1 cellular context compared by ENCODE assay signal in the genomic region with DNA sequence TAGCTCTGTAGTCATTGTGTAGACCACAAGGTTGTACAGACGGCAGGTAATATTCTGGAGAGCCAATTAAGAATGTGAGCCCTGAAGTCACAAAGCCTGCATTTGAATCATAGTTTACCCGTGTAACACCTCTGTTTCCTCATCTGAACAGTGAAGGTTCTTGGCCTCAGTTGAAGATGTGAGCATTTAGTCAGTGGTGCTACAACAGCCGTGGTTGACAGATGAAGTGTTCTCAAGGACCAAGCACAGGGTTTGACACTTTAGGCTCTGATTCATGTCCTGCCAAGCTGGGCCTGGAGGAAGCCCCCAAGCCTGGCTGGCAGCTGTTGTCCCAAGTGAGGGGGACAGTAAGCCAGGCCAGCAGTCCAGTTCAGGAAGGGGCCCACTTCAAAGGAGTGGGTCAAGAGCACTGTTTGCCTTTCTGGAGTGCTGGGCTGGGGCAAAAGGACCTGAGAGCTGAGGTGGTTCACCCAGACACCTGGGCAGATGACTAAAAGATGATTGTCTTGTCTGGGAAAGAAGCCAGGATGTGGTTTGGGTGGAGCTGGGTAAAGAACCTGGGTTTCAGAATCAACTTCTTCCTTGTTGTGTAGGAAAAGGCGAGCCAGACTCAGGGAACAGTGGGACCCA.
TF ChIP-seq lines count a peak whose summit lies in the region.

No MANE protein-coding gene starts in this region.

TF ChIP-seq in HepG2, 621 proteins besides CTCF, POLR2A, EP300 and RAD21 (continued from another document):
- TF ChIP-seq, protein P1, sequence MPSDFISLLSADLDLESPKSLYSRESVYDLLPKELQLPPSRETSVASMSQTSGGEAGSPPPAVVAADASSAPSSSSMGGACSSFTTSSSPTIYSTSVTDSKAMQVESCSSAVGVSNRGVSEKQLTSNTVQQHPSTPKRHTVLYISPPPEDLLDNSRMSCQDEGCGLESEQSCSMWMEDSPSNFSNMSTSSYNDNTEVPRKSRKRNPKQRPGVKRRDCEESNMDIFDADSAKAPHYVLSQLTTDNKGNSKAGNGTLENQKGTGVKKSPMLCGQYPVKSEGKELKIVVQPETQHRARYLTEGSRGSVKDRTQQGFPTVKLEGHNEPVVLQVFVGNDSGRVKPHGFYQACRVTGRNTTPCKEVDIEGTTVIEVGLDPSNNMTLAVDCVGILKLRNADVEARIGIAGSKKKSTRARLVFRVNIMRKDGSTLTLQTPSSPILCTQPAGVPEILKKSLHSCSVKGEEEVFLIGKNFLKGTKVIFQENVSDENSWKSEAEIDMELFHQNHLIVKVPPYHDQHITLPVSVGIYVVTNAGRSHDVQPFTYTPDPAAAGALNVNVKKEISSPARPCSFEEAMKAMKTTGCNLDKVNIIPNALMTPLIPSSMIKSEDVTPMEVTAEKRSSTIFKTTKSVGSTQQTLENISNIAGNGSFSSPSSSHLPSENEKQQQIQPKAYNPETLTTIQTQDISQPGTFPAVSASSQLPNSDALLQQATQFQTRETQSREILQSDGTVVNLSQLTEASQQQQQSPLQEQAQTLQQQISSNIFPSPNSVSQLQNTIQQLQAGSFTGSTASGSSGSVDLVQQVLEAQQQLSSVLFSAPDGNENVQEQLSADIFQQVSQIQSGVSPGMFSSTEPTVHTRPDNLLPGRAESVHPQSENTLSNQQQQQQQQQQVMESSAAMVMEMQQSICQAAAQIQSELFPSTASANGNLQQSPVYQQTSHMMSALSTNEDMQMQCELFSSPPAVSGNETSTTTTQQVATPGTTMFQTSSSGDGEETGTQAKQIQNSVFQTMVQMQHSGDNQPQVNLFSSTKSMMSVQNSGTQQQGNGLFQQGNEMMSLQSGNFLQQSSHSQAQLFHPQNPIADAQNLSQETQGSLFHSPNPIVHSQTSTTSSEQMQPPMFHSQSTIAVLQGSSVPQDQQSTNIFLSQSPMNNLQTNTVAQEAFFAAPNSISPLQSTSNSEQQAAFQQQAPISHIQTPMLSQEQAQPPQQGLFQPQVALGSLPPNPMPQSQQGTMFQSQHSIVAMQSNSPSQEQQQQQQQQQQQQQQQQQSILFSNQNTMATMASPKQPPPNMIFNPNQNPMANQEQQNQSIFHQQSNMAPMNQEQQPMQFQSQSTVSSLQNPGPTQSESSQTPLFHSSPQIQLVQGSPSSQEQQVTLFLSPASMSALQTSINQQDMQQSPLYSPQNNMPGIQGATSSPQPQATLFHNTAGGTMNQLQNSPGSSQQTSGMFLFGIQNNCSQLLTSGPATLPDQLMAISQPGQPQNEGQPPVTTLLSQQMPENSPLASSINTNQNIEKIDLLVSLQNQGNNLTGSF (CRISPR knock-in tag; IDR thresholded peaks at IDR 0.05) = no peak
- TF ChIP-seq RXRA (CRISPR knock-in tag; IDR thresholded peaks at IDR 0.05) (peak; percentile 42; the same call in 1 of the 2 replicates), ZSCAN22 (CRISPR knock-in tag; IDR thresholded peaks at IDR 0.05) (no peak), HHEX (CRISPR knock-in tag; IDR thresholded peaks at IDR 0.05) (no peak), KLF12 (CRISPR knock-in tag; IDR thresholded peaks at IDR 0.05; ENCODE audit: borderline replicate concordance) (no peak), GABPB1 (CRISPR knock-in tag; IDR thresholded peaks at IDR 0.05) (no peak), ZFP62 (CRISPR knock-in tag; IDR thresholded peaks at IDR 0.05) (no peak), SETDB1 (CRISPR knock-in tag; IDR thresholded peaks at IDR 0.05; ENCODE audit: borderline replicate concordance) (no peak), FOXP1 (IDR thresholded peaks at IDR 0.05) (no peak), FOXP1 (CRISPR knock-in tag; IDR thresholded peaks at IDR 0.05) (no peak), HOXA7 (CRISPR knock-in tag; IDR thresholded peaks at IDR 0.05) (no peak), ZNF674 (CRISPR knock-in tag; IDR thresholded peaks at IDR 0.05; ENCODE audit: low read depth) (no peak), ZBTB1 (CRISPR knock-in tag; IDR thresholded peaks at IDR 0.05; ENCODE audit: borderline replicate concordance) (no peak), NR3C1 (CRISPR knock-in tag; IDR thresholded peaks at IDR 0.05) (no peak), ZBTB7A (CRISPR knock-in tag; IDR thresholded peaks at IDR 0.05) (no peak), KMT2B (CRISPR knock-in tag; IDR thresholded peaks at IDR 0.05) (no peak), KDM4B (CRISPR knock-in tag; IDR thresholded peaks at IDR 0.05) (no peak), RFX1 (IDR thresholded peaks at IDR 0.05) (no peak), RBFOX2 (IDR thresholded peaks at IDR 0.05; ENCODE audit: low read depth, low read length) (no peak), HOXD1 (CRISPR knock-in tag; IDR thresholded peaks at IDR 0.05) (no peak), TSC22D2 (CRISPR knock-in tag; IDR thresholded peaks at IDR 0.05; ENCODE audit: borderline replicate concordance) (no peak), ZSCAN30 (CRISPR knock-in tag; IDR thresholded peaks at IDR 0.05) (no peak), ZNF333 (CRISPR knock-in tag; IDR thresholded peaks at IDR 0.05; ENCODE audit: borderline replicate concordance) (no peak), ZNF230 (CRISPR knock-in tag; IDR thresholded peaks at IDR 0.05) (no peak), ZNF614 (CRISPR knock-in tag; IDR thresholded peaks at IDR 0.05; ENCODE audit: borderline replicate concordance) (no peak), RFX3 (CRISPR knock-in tag; IDR thresholded peaks at IDR 0.05) (no peak)
- TF ChIP-seq, protein P2, sequence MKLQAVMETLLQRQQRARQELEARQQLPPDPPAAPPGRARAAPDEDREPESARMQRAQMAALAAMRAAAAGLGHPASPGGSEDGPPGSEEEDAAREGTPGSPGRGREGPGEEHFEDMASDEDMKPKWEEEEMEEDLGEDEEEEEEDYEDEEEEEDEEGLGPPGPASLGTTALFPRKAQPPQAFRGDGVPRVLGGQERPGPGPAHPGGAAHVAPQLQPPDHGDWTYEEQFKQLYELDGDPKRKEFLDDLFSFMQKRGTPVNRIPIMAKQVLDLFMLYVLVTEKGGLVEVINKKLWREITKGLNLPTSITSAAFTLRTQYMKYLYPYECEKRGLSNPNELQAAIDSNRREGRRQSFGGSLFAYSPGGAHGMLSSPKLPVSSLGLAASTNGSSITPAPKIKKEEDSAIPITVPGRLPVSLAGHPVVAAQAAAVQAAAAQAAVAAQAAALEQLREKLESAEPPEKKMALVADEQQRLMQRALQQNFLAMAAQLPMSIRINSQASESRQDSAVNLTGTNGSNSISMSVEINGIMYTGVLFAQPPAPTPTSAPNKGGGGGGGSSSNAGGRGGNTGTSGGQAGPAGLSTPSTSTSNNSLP (IDR thresholded peaks at IDR 0.05; ENCODE audit: low read depth, low read length) = no peak
- TF ChIP-seq, protein P3, sequence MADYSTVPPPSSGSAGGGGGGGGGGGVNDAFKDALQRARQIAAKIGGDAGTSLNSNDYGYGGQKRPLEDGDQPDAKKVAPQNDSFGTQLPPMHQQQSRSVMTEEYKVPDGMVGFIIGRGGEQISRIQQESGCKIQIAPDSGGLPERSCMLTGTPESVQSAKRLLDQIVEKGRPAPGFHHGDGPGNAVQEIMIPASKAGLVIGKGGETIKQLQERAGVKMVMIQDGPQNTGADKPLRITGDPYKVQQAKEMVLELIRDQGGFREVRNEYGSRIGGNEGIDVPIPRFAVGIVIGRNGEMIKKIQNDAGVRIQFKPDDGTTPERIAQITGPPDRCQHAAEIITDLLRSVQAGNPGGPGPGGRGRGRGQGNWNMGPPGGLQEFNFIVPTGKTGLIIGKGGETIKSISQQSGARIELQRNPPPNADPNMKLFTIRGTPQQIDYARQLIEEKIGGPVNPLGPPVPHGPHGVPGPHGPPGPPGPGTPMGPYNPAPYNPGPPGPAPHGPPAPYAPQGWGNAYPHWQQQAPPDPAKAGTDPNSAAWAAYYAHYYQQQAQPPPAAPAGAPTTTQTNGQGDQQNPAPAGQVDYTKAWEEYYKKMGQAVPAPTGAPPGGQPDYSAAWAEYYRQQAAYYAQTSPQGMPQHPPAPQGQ (CRISPR knock-in tag; IDR thresholded peaks at IDR 0.05; ENCODE audit: borderline replicate concordance) = no peak
- TF ChIP-seq, protein P4, sequence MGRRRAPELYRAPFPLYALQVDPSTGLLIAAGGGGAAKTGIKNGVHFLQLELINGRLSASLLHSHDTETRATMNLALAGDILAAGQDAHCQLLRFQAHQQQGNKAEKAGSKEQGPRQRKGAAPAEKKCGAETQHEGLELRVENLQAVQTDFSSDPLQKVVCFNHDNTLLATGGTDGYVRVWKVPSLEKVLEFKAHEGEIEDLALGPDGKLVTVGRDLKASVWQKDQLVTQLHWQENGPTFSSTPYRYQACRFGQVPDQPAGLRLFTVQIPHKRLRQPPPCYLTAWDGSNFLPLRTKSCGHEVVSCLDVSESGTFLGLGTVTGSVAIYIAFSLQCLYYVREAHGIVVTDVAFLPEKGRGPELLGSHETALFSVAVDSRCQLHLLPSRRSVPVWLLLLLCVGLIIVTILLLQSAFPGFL (CRISPR knock-in tag; IDR thresholded peaks at IDR 0.05) = no peak
- TF ChIP-seq, protein P5, sequence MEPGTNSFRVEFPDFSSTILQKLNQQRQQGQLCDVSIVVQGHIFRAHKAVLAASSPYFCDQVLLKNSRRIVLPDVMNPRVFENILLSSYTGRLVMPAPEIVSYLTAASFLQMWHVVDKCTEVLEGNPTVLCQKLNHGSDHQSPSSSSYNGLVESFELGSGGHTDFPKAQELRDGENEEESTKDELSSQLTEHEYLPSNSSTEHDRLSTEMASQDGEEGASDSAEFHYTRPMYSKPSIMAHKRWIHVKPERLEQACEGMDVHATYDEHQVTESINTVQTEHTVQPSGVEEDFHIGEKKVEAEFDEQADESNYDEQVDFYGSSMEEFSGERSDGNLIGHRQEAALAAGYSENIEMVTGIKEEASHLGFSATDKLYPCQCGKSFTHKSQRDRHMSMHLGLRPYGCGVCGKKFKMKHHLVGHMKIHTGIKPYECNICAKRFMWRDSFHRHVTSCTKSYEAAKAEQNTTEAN (CRISPR knock-in tag; conservative IDR thresholded peaks at IDR 0.05) = no peak
- TF ChIP-seq, protein P6, sequence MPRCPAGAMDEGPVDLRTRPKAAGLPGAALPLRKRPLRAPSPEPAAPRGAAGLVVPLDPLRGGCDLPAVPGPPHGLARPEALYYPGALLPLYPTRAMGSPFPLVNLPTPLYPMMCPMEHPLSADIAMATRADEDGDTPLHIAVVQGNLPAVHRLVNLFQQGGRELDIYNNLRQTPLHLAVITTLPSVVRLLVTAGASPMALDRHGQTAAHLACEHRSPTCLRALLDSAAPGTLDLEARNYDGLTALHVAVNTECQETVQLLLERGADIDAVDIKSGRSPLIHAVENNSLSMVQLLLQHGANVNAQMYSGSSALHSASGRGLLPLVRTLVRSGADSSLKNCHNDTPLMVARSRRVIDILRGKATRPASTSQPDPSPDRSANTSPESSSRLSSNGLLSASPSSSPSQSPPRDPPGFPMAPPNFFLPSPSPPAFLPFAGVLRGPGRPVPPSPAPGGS (CRISPR knock-in tag; IDR thresholded peaks at IDR 0.05) = no peak
- TF ChIP-seq, protein P7, sequence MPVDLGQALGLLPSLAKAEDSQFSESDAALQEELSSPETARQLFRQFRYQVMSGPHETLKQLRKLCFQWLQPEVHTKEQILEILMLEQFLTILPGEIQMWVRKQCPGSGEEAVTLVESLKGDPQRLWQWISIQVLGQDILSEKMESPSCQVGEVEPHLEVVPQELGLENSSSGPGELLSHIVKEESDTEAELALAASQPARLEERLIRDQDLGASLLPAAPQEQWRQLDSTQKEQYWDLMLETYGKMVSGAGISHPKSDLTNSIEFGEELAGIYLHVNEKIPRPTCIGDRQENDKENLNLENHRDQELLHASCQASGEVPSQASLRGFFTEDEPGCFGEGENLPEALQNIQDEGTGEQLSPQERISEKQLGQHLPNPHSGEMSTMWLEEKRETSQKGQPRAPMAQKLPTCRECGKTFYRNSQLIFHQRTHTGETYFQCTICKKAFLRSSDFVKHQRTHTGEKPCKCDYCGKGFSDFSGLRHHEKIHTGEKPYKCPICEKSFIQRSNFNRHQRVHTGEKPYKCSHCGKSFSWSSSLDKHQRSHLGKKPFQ (CRISPR knock-in tag; IDR thresholded peaks at IDR 0.05; ENCODE audit: insufficient replicate concordance) = no peak
